Comparison of ENCODE assay signal across 19 cellular contexts in the genomic region with DNA sequence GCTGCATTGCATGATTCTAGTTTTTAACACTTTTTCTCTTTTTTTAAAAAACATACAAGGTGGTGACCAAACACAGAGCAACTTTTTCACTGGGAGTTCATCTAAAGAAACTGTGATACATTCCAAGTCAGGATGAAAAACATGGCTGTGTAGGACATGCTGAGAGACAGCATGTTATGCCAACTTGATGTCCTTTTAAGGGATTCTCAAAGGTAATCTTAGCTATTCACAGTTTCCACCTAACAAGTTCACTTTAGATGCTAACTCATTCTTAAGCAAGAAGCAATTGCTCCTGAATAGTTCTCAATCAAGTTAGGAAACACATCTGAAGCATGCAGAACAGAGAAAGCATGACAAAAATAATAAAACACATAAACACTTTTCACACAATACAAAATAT. TPM values are rescaled to one million over a fixed set of nuclear protein-coding genes. Genes with fewer than 3 reads are reported as not detected.
A peak's percentile ranks its signal among the peaks of the same experiment; 100 is the strongest.
DNase-seq lines count a peak whose midpoint lies in the region; ATAC-seq, FAIRE-seq and TF ChIP-seq lines count a peak whose summit lies in the region.
"Had no signal": no experiment of that assay in that cellular context is flagged by ENCODE, and none has a peak within 500 bp of the region (broad histone marks: within the 10 kb centered on the region; RNA-seq: fewer than 3 reads in every experiment).

No MANE protein-coding gene starts in this region.

- H3K27ac Mint-ChIP-seq in HFFc6 = peak overlapping the region; percentile 19; the same call in 1 of the 2 replicates

- ATAC-seq in GM18861 (IDR thresholded peaks at IDR 0.05; ENCODE audit: unreplicated experiment) = no peak

- no peak overlapping the region for H4K8ac ChIP-seq in mesendoderm (ENCODE audit: low read depth, low read length)

- H2BK5ac ChIP-seq in mesendoderm (ENCODE audit: low read length) = no peak overlapping the region

- H3K4me1 ChIP-seq in ACC112 (ENCODE audit: control insufficient read depth, insufficient read depth, low read length, unreplicated experiment) (peaks cover 28% of the 10 kb centered on the region), mesendoderm (ENCODE audit: control insufficient read depth, low read depth, low read length) (peaks cover 10% of the 10 kb centered on the region), esophagus muscularis mucosa (peaks cover 29 to 40% (median 37%) of the 10 kb centered on the region in 4 donors)

- peak overlapping the region; percentile 26 for H3K56ac ChIP-seq in mesendoderm (ENCODE audit: low read length)

- H3K4me3 ChIP-seq in ACC112 (ENCODE audit: low read depth, low read length) (peak overlapping the region; percentile 34; the same call in 1 of the 2 replicates), mesendoderm (ENCODE audit: low read length) (no peak overlapping the region), esophagus muscularis mucosa (no peak overlapping the region)
- H3K4me3 ChIP-seq: PC-9, stomach had no signal

- no peak overlapping the region for H2AK5ac ChIP-seq in mesendoderm (ENCODE audit: low read length)

- H2BK120ac ChIP-seq in mesendoderm (ENCODE audit: low read depth, low read length) = no peak overlapping the region

- FAIRE-seq in urothelium cell line (lab: Jason Lieb, UNC) = no peak
- FAIRE-seq: HTR-8/SVneo, islet of Langerhans had no signal

- H3K4me2 ChIP-seq in mesendoderm (ENCODE audit: low read length) = no peak overlapping the region
- H3K4me2 ChIP-seq: PC-9 had no signal

- no peak overlapping the region for H3K4ac ChIP-seq in mesendoderm (ENCODE audit: low read depth, low read length)

- peak overlapping the region; percentile 100 for H3K4me3 Mint-ChIP-seq in HFFc6

- no peak overlapping the region for H2BK15ac ChIP-seq in mesendoderm (replicated peaks; ENCODE audit: low read depth)

- no peak overlapping the region for H4K5ac ChIP-seq in mesendoderm (ENCODE audit: low read length)

- H2AFZ ChIP-seq in ACC112 (ENCODE audit: low read length, unreplicated experiment) = no peak overlapping the region
- H2AFZ ChIP-seq: PC-9 had no signal

- H3K79me2 ChIP-seq in ACC112 (ENCODE audit: control insufficient read depth, insufficient read depth, low read length, unreplicated experiment) (peaks cover 88% of the 10 kb centered on the region), mesendoderm (ENCODE audit: control insufficient read depth, insufficient read depth, low read length) (peaks cover 50% of the 10 kb centered on the region)

- H3K18ac ChIP-seq in mesendoderm (ENCODE audit: low read length) = no peak overlapping the region

- H3K23ac ChIP-seq in mesendoderm (ENCODE audit: low read length) = no peak overlapping the region

- H3K9me3 ChIP-seq in esophagus muscularis mucosa = no peaks in the 10 kb centered on the region
- H3K9me3 ChIP-seq: stomach had no signal

- H3K36me3 Mint-ChIP-seq in HFFc6 (ENCODE audit: low read depth) = peaks cover 37% of the 10 kb centered on the region

- no peak for TF ChIP-seq POLR2A in esophagus muscularis mucosa (IDR thresholded peaks at IDR 0.05; ENCODE audit: low read depth)

- TF ChIP-seq EP300 in esophagus muscularis mucosa (IDR thresholded peaks at IDR 0.05) = no peak

- no peaks in the 10 kb centered on the region for H3K9me3 Mint-ChIP-seq in HFFc6

- H3K79me1 ChIP-seq in mesendoderm (ENCODE audit: low read length) = no peaks in the 10 kb centered on the region

- no peak for TF ChIP-seq CTCF in HFFc6 (IDR thresholded peaks at IDR 0.05)
- no peak for TF ChIP-seq CTCF in esophagus muscularis mucosa (IDR thresholded peaks at IDR 0.05)

- intact Hi-C loops in esophagus muscularis mucosa (cut with DNase I) = no loop called here

- H3K27me3 ChIP-seq in ACC112 (ENCODE audit: insufficient read depth, low read length) (no peaks in the 10 kb centered on the region), mesendoderm (ENCODE audit: insufficient read depth, low read length, poor library complexity) (no peaks in the 10 kb centered on the region), esophagus muscularis mucosa (no peaks in the 10 kb centered on the region)
- H3K27me3 ChIP-seq: stomach had no signal

- H3K9ac ChIP-seq in mesendoderm (ENCODE audit: low read length) = no peak overlapping the region

- H3K27ac ChIP-seq in ACC112 (ENCODE audit: low read depth, low read length) = no peak overlapping the region
- no peak overlapping the region for H3K27ac ChIP-seq in mesendoderm (ENCODE audit: low read depth, low read length)
- peak overlapping the region in 1 of 4 donors; percentile 58 for H3K27ac ChIP-seq in esophagus muscularis mucosa (replicated peaks in 1 of 4)
- H3K27ac ChIP-seq: epithelial cell of prostate, PC-9 had no signal

- H3K36me3 ChIP-seq in ACC112 (ENCODE audit: insufficient read depth, low read length) (no peaks in the 10 kb centered on the region), mesendoderm (ENCODE audit: control insufficient read depth, insufficient read depth, low read length) (no peaks in the 10 kb centered on the region), esophagus muscularis mucosa (no peaks in the 10 kb centered on the region)
- H3K36me3 ChIP-seq: stomach had no signal

- H3K4me1 Mint-ChIP-seq in HFFc6 (ENCODE audit: low read depth) = peaks cover 81% of the 10 kb centered on the region

- DNase-seq in HFFc6 = no peak
- peak; percentile 13 for DNase-seq in astrocyte of the hippocampus (ENCODE audit: low read depth, low spot score)
- peak; percentile 56 for DNase-seq in mesendoderm
- no peak for DNase-seq in urothelium cell line (ENCODE audit: low spot score)
- DNase-seq in esophagus muscularis mucosa (ENCODE audit: extremely low spot score) = no peak
- no peak for DNase-seq in kidney glomerular epithelial cell (lab: John Stamatoyannopoulos, UW)
- DNase-seq: activated CD4-positive, alpha-beta T cell treated with anti-CD3 and anti-CD28 coated beads for 48 hours; activated gamma-delta T cell treated with Interleukin-2 at 50 U/mL for 16 hours; aorta; MV-4-11; NCI-H2081; NCI-H510A treated with DMSO at 0.1 percent for 48 hours; PC-9; stomach had no signal

- H3K27me3 Mint-ChIP-seq in HFFc6 (ENCODE audit: insufficient read depth) = peaks cover 2% of the 10 kb centered on the region

RNA-seq across cellular contexts. Expression of a gene that starts 3.3 kb away (rescaled TPM):
- 100 to 1,000 TPM in 1 of 6 experiments, 10 to 100 TPM in 5; 96.1 to 101 (median 97.8) TPM for total RNA-seq in HFFc6 (2021; fragmentation: NEBNext Ultra II Directional; extraction: Animal tissue kit (Norgen Biotek cat#: 25700))
- polyA plus RNA-seq in mesendoderm (2013, experiment 1 of 2) = 35.2 TPM
- 36.0 TPM for polyA plus RNA-seq in mesendoderm (2013, experiment 2 of 2)
- 10 to 100 TPM; 20.3 to 26.2 (median 22.4) TPM for total RNA-seq in esophagus muscularis mucosa

Comparison
In these comparisons a context has a peak if more than half of its experiments do, and no peak if none do; other contexts are left out.
1. DNase-seq: peak in astrocyte of the hippocampus (single experiment) and mesendoderm (single experiment); none in HFFc6 (single experiment), urothelium cell line (single experiment), esophagus muscularis mucosa (single experiment) and kidney glomerular epithelial cell (single experiment).